Comparison of ENCODE assay signal across 2 cellular contexts in genomic region chr7:74011421-74011820, GRCh38.
TF ChIP-seq lines count a peak whose summit lies in the region.

No MANE protein-coding gene starts in this region.

TF ChIP-seq in A549, 52 proteins besides CTCF, POLR2A, EP300 and RAD21:
- peak; percentile 54 for TF ChIP-seq ZC3H11A (IDR thresholded peaks at IDR 0.05)

TF ChIP-seq in WTC11, 78 proteins besides CTCF, POLR2A, EP300 and RAD21:
- TF ChIP-seq HMGA2 (CRISPR knock-in tag; IDR thresholded peaks at IDR 0.05): peak; percentile 76
TF ChIP-seq in WTC11: peak in this region for 1; not testable (repeated sequence) for 77.
